In genomic region chr10:44016101-44016500, GRCh38 we compare ENCODE assay signal across 21 cellular contexts.
DNase-seq lines count a peak whose midpoint lies in the region; ATAC-seq, FAIRE-seq and TF ChIP-seq lines count a peak whose summit lies in the region.
"Had no signal": no experiment of that assay in that cellular context is flagged by ENCODE, and none has a peak within 500 bp of the region (broad histone marks: within the 10 kb centered on the region; RNA-seq: fewer than 3 reads in every experiment).

No MANE protein-coding gene starts in this region.

- H3K79me2 ChIP-seq in MM.1S (ENCODE audit: low read length) (no peaks in the 10 kb centered on the region), HepG2 (ENCODE audit: insufficient read depth, low read length) (no peaks in the 10 kb centered on the region)

- peak overlapping the region; percentile 73; the same call in 1 of the 2 replicates for H3K27ac ChIP-seq in MM.1S (ENCODE audit: low read length)
- peak overlapping the region; percentile 79 to 84 for H3K27ac ChIP-seq in tibial artery
- H3K27ac ChIP-seq in HepG2 (ENCODE audit: extremely low read length, insufficient read depth, low read length), result no peak overlapping the region
- H3K27ac ChIP-seq: HL-60, SJSA1 had no signal

- H3K27me3 ChIP-seq in MM.1S (replicated peaks; ENCODE audit: insufficient read depth, low read length), result no peaks in the 10 kb centered on the region
- no peaks in the 10 kb centered on the region for H3K27me3 ChIP-seq in tibial artery
- peaks cover 1 to 5% of the 10 kb centered on the region in 2 experiments; a peak in 2 of 5 replicates for H3K27me3 ChIP-seq in HepG2 (ENCODE audit: control insufficient read depth in 1 of 2, insufficient read depth in 2 of 2, low read length in 2 of 2)
- H3K27me3 ChIP-seq: SJSA1 had no signal

- no peaks in the 10 kb centered on the region for H3K9me3 ChIP-seq in MM.1S (replicated peaks; ENCODE audit: insufficient read depth, low read length)
- no peaks in the 10 kb centered on the region for H3K9me3 ChIP-seq in tibial artery
- no peaks in the 10 kb centered on the region for H3K9me3 ChIP-seq in HepG2 (ENCODE audit: low read length)
- H3K9me3 ChIP-seq: SJSA1 had no signal

- H4K20me1 ChIP-seq in MM.1S (ENCODE audit: insufficient read depth, low read length) (no peaks in the 10 kb centered on the region), HepG2 (ENCODE audit: insufficient read depth, low read length) (no peaks in the 10 kb centered on the region)

- POLR2A ChIA-PET in HepG2 (lab: Yijun Ruan, JAX), result no interaction called here

- H3K36me3 ChIP-seq in MM.1S (replicated peaks; ENCODE audit: insufficient read depth, low read length) (no peaks in the 10 kb centered on the region), tibial artery (no peaks in the 10 kb centered on the region), HepG2 (replicated peaks in 1 of 2; ENCODE audit: control insufficient read depth in 1 of 2, insufficient read depth in 2 of 2, low read length in 2 of 2) (no peaks in the 10 kb centered on the region)
- H3K36me3 ChIP-seq: SJSA1 had no signal

- no peak for TF ChIP-seq RAD21 in HepG2 (CRISPR knock-in tag; IDR thresholded peaks at IDR 0.05)

- ATAC-seq in Right ventricle myocardium superior (ENCODE audit: poor library complexity) (no peak), HepG2 (no peak)
- ATAC-seq: PC-3 had no signal

- no peak overlapping the region for H3K9ac ChIP-seq in MM.1S (ENCODE audit: low read length)
- H3K9ac ChIP-seq in HepG2 (ENCODE audit: insufficient read depth, low read depth, low read length), result no peak overlapping the region

- in situ Hi-C loops in HepG2 (cut with HindIII; ENCODE audit: extremely low pct_ligation_motif_present, low pct_unique_long_range_greater_than_20kb), result no loop called here

- H2AFZ ChIP-seq in MM.1S (ENCODE audit: low read length) (no peak overlapping the region), HepG2 (ENCODE audit: low read length) (no peak overlapping the region)

- H3K4me1 ChIP-seq in MM.1S (ENCODE audit: low read length) (peaks cover 41% of the 10 kb centered on the region), tibial artery (peaks cover 0 to 50% (median 32%) of the 10 kb centered on the region in 4 donors), HepG2 (ENCODE audit: insufficient read depth, low read length) (no peaks in the 10 kb centered on the region)
- H3K4me1 ChIP-seq: SJSA1 had no signal

- intact Hi-C loops in cardiac septum (cut with DNase I) (no loop called here), Right ventricle myocardium superior (cut with DNase I) (no loop called here), tibial artery (cut with DNase I; ENCODE audit: low total_unique reads) (loop anchor here (10.0 kb wide), 1 partner anchor 51 kb away; no protein-coding TSS in a partner anchor), HepG2 (cut with micrococcal nuclease; ENCODE audit: unreplicated experiment) (no loop called here)

- peak; percentile 43 for DNase-seq in cardiac septum (ENCODE audit: low spot score)
- no peak for DNase-seq in Right ventricle myocardium superior
- no peak for DNase-seq in MM.1S
- peak; percentile 58 for DNase-seq in islet precursor cell
- DNase-seq in tibial artery, result no peak
- DNase-seq in HepG2 (ENCODE audit: low spot score), result no peak
- no peak for DNase-seq in hepatic stellate cell (ENCODE audit: low spot score)
- DNase-seq: Calu3; DMS79 treated with DMSO at 0.1 percent for 48 hours; GF-D8; NCI-H1105 treated with DMSO at 0.1 percent for 48 hours; NCI-H2029; NCI-H446; NCI-H524 treated with DMSO at 0.1 percent for 48 hours; NCI-H82; NK-92 treated with Interleukin-12 subunit alpha and Interleukin-12 subunit beta, amount 100 ng/mL, for 24 hours; PC-3 had no signal

- CTCF ChIA-PET in HepG2 (lab: Yijun Ruan, JAX; ENCODE audit: low intra/inter-chr PET ratio, low total read pairs), result no interaction called here

- no peak for TF ChIP-seq CTCF in MM.1S (IDR thresholded peaks at IDR 0.05; ENCODE audit: low read length)
- no peak for TF ChIP-seq CTCF in tibial artery (IDR thresholded peaks at IDR 0.05)
- no peak for TF ChIP-seq CTCF in HepG2 (CRISPR knock-in tag; IDR thresholded peaks at IDR 0.05)

- H3K9me2 ChIP-seq in MM.1S (replicated peaks; ENCODE audit: insufficient read depth, low read length), result no peaks in the 10 kb centered on the region

- no peak for FAIRE-seq in HepG2 (lab: Jason Lieb, UNC)
- FAIRE-seq: GM12892, H54 had no signal

- H3K4me2 ChIP-seq in MM.1S (ENCODE audit: low read depth, low read length) (no peak overlapping the region; the same call in 1 of the 2 replicates), HepG2 (ENCODE audit: low read depth, low read length) (no peak overlapping the region)

- peaks cover 18% of the 10 kb centered on the region for H3F3A ChIP-seq in MM.1S (ENCODE audit: insufficient read depth, low read length)

- no TSS peak for BruUV-seq in HepG2 (replicated peaks; lab: Mats Ljungman, UMichigan)

- TF ChIP-seq EP300 in HepG2 (IDR thresholded peaks at IDR 0.05; ENCODE audit: low read depth in 2 of 2, low read length in 2 of 2), result no peak
- no peak for TF ChIP-seq EP300 in HepG2 (CRISPR knock-in tag; IDR thresholded peaks at IDR 0.05; ENCODE audit: borderline replicate concordance)

- H3K4me3 ChIP-seq in MM.1S (ENCODE audit: low read length), result no peak overlapping the region
- no peak overlapping the region for H3K4me3 ChIP-seq in tibial artery
- H3K4me3 ChIP-seq in HepG2 (replicated peaks in 1 of 3; ENCODE audit: insufficient read depth in 1 of 3, low read depth in 2 of 3, low read length in 3 of 3), result no peak overlapping the region
- H3K4me3 ChIP-seq: SJSA1 had no signal

- no peak for TF ChIP-seq POLR2A in HepG2 (IDR thresholded peaks at IDR 0.05; ENCODE audit: insufficient read depth in 1 of 2, low read depth in 2 of 2, low read length in 2 of 2)

- WGBS in HepG2 (ENCODE audit: low lambda C conversion rate), result 33% methylated on average over 1 of the region's 4 CpGs

TF ChIP-seq in HepG2, 621 proteins besides CTCF, POLR2A, EP300 and RAD21:
- TF ChIP-seq TOE1 (CRISPR knock-in tag; IDR thresholded peaks at IDR 0.05) (no peak), NCOA2 (CRISPR knock-in tag; IDR thresholded peaks at IDR 0.05) (no peak), ZBTB49 (CRISPR knock-in tag; IDR thresholded peaks at IDR 0.05; ENCODE audit: borderline replicate concordance) (no peak)

Comparison
In these comparisons a context has a peak if more than half of its experiments do, and no peak if none do; other contexts are left out.
1. DNase-seq: peak in cardiac septum (single experiment) and islet precursor cell (single experiment); none in Right ventricle myocardium superior (single experiment), MM.1S (single experiment), tibial artery (0 of 2), HepG2 (single experiment) and hepatic stellate cell (single experiment).